8 cellular contexts compared by ENCODE assay signal in genomic region chr12:9283346-9284095, GRCh38.
DNase-seq lines count a peak whose midpoint lies in the region; ATAC-seq and TF ChIP-seq lines count a peak whose summit lies in the region.
"Not testable (repeated sequence)": the region's sequence is repeated elsewhere in the genome, so short reads cannot be mapped to it uniquely, and the experiment has no call there.

No MANE protein-coding gene starts in this region.

- not testable (repeated sequence) for TF ChIP-seq CTCF in Peyer's patch (IDR thresholded peaks at IDR 0.05); epithelial cell of proximal tubule (conservative IDR thresholded peaks at IDR 0.05; ENCODE audit: low read depth, low read length)

- not testable (repeated sequence) for H3K36me3 Mint-ChIP-seq in CD8-positive, alpha-beta memory T cell

- peak overlapping the region in 7 of 8 donors; percentile 80 to 98 (median 84) for H3K27ac Mint-ChIP-seq in CD8-positive, alpha-beta memory T cell

- POLR2A ChIA-PET in CD8-positive, alpha-beta memory T cell (lab: Charles Lee), result not testable (repeated sequence)

- peaks cover 0 to 10% of the 10 kb centered on the region in 2 donors for H3K27me3 Mint-ChIP-seq in CD8-positive, alpha-beta memory T cell

- not testable (repeated sequence) for H3K36me3 ChIP-seq in CD8-positive, alpha-beta memory T cell (ENCODE audit: insufficient read depth, low read length); Peyer's patch

- peaks cover 7 to 16% (median 10%) of the 10 kb centered on the region in 3 donors for H3K4me1 Mint-ChIP-seq in CD8-positive, alpha-beta memory T cell

- peak overlapping the region; percentile 55 for H3K4me3 ChIP-seq in CD8-positive, alpha-beta memory T cell (ENCODE audit: low read length)
- H3K4me3 ChIP-seq in Peyer's patch, result peak overlapping the region; percentile 32 to 58 (median 48)
- H3K4me3 ChIP-seq in epithelial cell of proximal tubule (ENCODE audit: low read depth, low read length), result peak overlapping the region; percentile 60

- H3K27ac ChIP-seq in CD8-positive, alpha-beta memory T cell (ENCODE audit: low read depth, low read length), result peak overlapping the region; percentile 24
- peak overlapping the region; percentile 59 to 85 (median 78) for H3K27ac ChIP-seq in Peyer's patch

- H3K4me1 ChIP-seq in CD8-positive, alpha-beta memory T cell (ENCODE audit: insufficient read depth, low read length); Peyer's patch: not testable (repeated sequence)

- peak overlapping the region; percentile 85 to 98 (median 95) for H3K4me3 Mint-ChIP-seq in CD8-positive, alpha-beta memory T cell

- H3K9me3 ChIP-seq in CD8-positive, alpha-beta memory T cell (ENCODE audit: low read length); Peyer's patch: not testable (repeated sequence)

- peak; percentile 63 to 94 (median 85) for DNase-seq in CD8-positive, alpha-beta memory T cell
- DNase-seq in Kasumi-1 (lab: John Stamatoyannopoulos, UW), result peak; percentile 39 to 56
- peak; percentile 74 to 93 (median 81) for DNase-seq in Peyer's patch
- DNase-seq in activated T-cell treated with anti-CD3 and anti-CD28 coated beads, Interleukin-2, amount 50 U/mL, for 1 hour, result peak; percentile 74
- peak; percentile 10 for DNase-seq in epithelial cell of proximal tubule (ENCODE audit: low read depth)
- DNase-seq in middle frontal gyrus (ENCODE audit: extremely low spot score, low spot score), result peak; percentile 69
- DNase-seq in stimulated activated CD8-positive, alpha-beta memory T cell treated with anti-CD3 and anti-CD28 coated beads, Interleukin-12 subunit alpha, Interleukin-12 subunit beta, amount 100 ng/mL, for 24 hours (ENCODE audit: extremely low read depth), result peak; percentile 46

- H3K27me3 ChIP-seq in CD8-positive, alpha-beta memory T cell (ENCODE audit: insufficient read depth, low read length, poor library complexity, severe bottlenecking); Peyer's patch: not testable (repeated sequence)

- CTCF ChIA-PET in CD8-positive, alpha-beta memory T cell (lab: Charles Lee), result not testable (repeated sequence)

- H3K9me3 Mint-ChIP-seq in CD8-positive, alpha-beta memory T cell, result not testable (repeated sequence)

- not testable (repeated sequence) for TF ChIP-seq POLR2A in Peyer's patch (IDR thresholded peaks at IDR 0.05)

- peak; percentile 39 for ATAC-seq in GM21529 (IDR thresholded peaks at IDR 0.05; ENCODE audit: unreplicated experiment)

Comparison
In these comparisons a context has a peak if more than half of its experiments do, and no peak if none do; other contexts are left out.
1. Peak in every context shown above with its lines: DNase-seq, ATAC-seq, H3K4me3 ChIP-seq and H3K27ac ChIP-seq.
2. DNase-seq: peak in every context shown above with its lines; median percentile 85 in CD8-positive, alpha-beta memory T cell; 81 in Peyer's patch; 74 in activated T-cell treated with anti-CD3 and anti-CD28 coated beads, Interleukin-2, amount 50 U/mL, for 1 hour; 69 in middle frontal gyrus; 48 in Kasumi-1; 46 in stimulated activated CD8-positive, alpha-beta memory T cell treated with anti-CD3 and anti-CD28 coated beads, Interleukin-12 subunit alpha, Interleukin-12 subunit beta, amount 100 ng/mL, for 24 hours; 10 in epithelial cell of proximal tubule.